ENCODE assay signal across 34 cellular contexts in the genomic region with DNA sequence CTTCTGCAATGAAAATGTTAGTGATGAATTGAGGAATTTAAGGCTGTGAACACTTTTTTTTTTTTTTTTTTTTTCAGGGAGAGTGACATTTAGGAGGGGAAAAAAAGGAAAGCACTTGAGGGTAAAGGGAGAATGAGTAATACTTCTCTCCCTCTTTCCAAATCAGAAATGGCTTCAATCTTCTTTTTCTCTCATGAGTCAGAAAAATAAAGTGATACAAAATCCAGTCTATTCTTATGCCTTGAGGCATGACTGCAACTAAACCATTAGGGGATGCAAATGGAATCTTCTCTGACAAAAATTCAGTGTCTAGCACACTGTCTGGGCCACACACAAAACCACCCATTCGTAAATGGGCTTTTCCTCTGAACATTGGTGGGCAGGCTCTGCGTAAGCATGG. TPM values are rescaled to one million over a fixed set of nuclear protein-coding genes. Genes with fewer than 3 reads are reported as not detected.
"Had no signal": no experiment of that assay in that cellular context is flagged by ENCODE, and none has a peak within 500 bp of the region (broad histone marks: within the 10 kb centered on the region; RNA-seq: fewer than 3 reads in every experiment).

No MANE protein-coding gene starts in this region.

- ATAC-seq: activated naive CD4-positive, alpha-beta T cell treated with anti-CD3 and anti-CD28 coated beads, Interleukin-2, amount 50 U/mL, for 72 hours; activated T-cell treated with anti-CD3 and anti-CD28 coated beads, Interleukin-2, amount 50 U/mL, for 72 hours; esophagus mucosa; foreskin keratinocyte; gastroesophageal sphincter; heart right ventricle; WTC11 had no signal

- H3K9me3 ChIP-seq: gastroesophageal sphincter had no signal

- H3K27me3 ChIP-seq: brain microvascular endothelial cell, foreskin keratinocyte, gastroesophageal sphincter, heart right ventricle, hepatocyte had no signal

- H3K36me3 ChIP-seq: brain microvascular endothelial cell, gastroesophageal sphincter, heart right ventricle had no signal

- H2AFZ ChIP-seq: hepatocyte had no signal

- H3K4me3 ChIP-seq: coronary artery, dorsolateral prefrontal cortex, gastroesophageal sphincter, heart right ventricle, hepatocyte had no signal

- H3K79me2 ChIP-seq: hepatocyte had no signal

- DNase-seq: activated CD4-positive, alpha-beta memory T cell treated with anti-CD3 and anti-CD28 coated beads, Interleukin-2, amount 10 ng/mL, durations not matched to agents 7 days and 5 days; activated CD4-positive, alpha-beta T cell treated with anti-CD3 and anti-CD28 coated beads for 1 hour; activated CD4-positive, alpha-beta T cell treated with anti-CD3 and anti-CD28 coated beads for 4 hours; activated CD4-positive, alpha-beta T cell treated with anti-CD3 and anti-CD28 coated beads, Interleukin-2, amount 10 ng/mL, durations not matched to agents 7 days and 5 days; activated CD4-positive, alpha-beta T cell treated with anti-CD3 and anti-CD28 coated beads, Interleukin-2, amount 50 U/mL, for 4 hours; activated CD8-positive, alpha-beta memory T cell treated with anti-CD3 and anti-CD28 coated beads, Interleukin-2, amount 50 U/mL, for 48 hours; activated gamma-delta T cell; activated naive CD4-positive, alpha-beta T cell; activated naive CD4-positive, alpha-beta T cell treated with anti-CD3 and anti-CD28 coated beads, Interleukin-2, amount 10 ng/mL, durations not matched to agents 7 days and 5 days; activated naive CD8-positive, alpha-beta T cell treated with anti-CD3 and anti-CD28 coated beads, Interleukin-2, amount 10 ng/mL, durations not matched to agents 7 days and 5 days; activated T-cell treated with anti-CD3 and anti-CD28 coated beads for 4 hours; activated T-cell treated with anti-CD3 and anti-CD28 coated beads, Interleukin-2, amount 50 U/mL, for 24 hours; activated T-cell treated with anti-CD3 and anti-CD28 coated beads, Interleukin-2, amount 50 U/mL, for 72 hours; amniotic stem cell; anterior cingulate cortex; brain microvascular endothelial cell; dorsolateral prefrontal cortex; effector memory CD4-positive, alpha-beta T cell; endodermal cell; heart right ventricle had no signal

- H3K27ac ChIP-seq: brain microvascular endothelial cell, coronary artery, dorsolateral prefrontal cortex, foreskin keratinocyte, gastroesophageal sphincter, heart right ventricle, hepatocyte, VCaP had no signal

- H3K4me1 ChIP-seq: foreskin keratinocyte, gastroesophageal sphincter, heart right ventricle had no signal

- H3K4me2 ChIP-seq: hepatocyte had no signal

RNA-seq across cellular contexts. Expression of a gene that starts 46.7 kb away (rescaled TPM):
- total RNA-seq: activated CD4-positive, alpha-beta memory T cell treated with anti-CD3 and anti-CD28 coated beads, Interleukin-2, amount 10 ng/mL, durations not matched to agents 7 days and 5 days; activated CD4-positive, alpha-beta T cell treated with anti-CD3 and anti-CD28 coated beads, Interleukin-2, amount 10 ng/mL, durations not matched to agents 7 days and 5 days; activated naive CD4-positive, alpha-beta T cell treated with anti-CD3 and anti-CD28 coated beads, Interleukin-2, amount 50 U/mL, for 72 hours; activated naive CD8-positive, alpha-beta T cell treated with anti-CD3 and anti-CD28 coated beads, Interleukin-2, amount 10 ng/mL, durations not matched to agents 7 days and 5 days; activated T-cell treated with anti-CD3 and anti-CD28 coated beads, Interleukin-2, amount 50 U/mL, for 72 hours; astrocyte; bronchial epithelial cell; cardiac septum; endodermal cell; epithelial cell of proximal tubule; esophagus mucosa; foreskin keratinocyte; gastroesophageal sphincter; glomerular endothelial cell; heart right ventricle; WTC11 had no signal
- polyA plus RNA-seq: adipose tissue, foreskin keratinocyte, heart right ventricle, hepatocyte had no signal
